ENCODE assay signal across 1 cellular context in genomic region chr2:119694470-119694993, GRCh38.
TF ChIP-seq lines count a peak whose summit lies in the region.

No MANE protein-coding gene starts in this region.

TF ChIP-seq in HepG2, 621 proteins besides CTCF, POLR2A, EP300 and RAD21 (continued from another document and continues in another):
- TF ChIP-seq ZNF253 (CRISPR knock-in tag; IDR thresholded peaks at IDR 0.05; ENCODE audit: borderline replicate concordance) (0 out of 2 replicates have a peak, but pooled peaks have one; percentile 36), POLR2AphosphoS2 (IDR thresholded peaks at IDR 0.05; ENCODE audit: low read depth, low read length) (no peak), CREBL2 (CRISPR knock-in tag; IDR thresholded peaks at IDR 0.05; ENCODE audit: borderline replicate concordance) (no peak), ZNF75D (CRISPR knock-in tag; IDR thresholded peaks at IDR 0.05; ENCODE audit: borderline replicate concordance) (no peak), MTA3 (CRISPR knock-in tag; IDR thresholded peaks at IDR 0.05) (no peak), ZFP37 (CRISPR knock-in tag; IDR thresholded peaks at IDR 0.05; ENCODE audit: borderline replicate concordance) (no peak), ZSCAN22 (CRISPR knock-in tag; IDR thresholded peaks at IDR 0.05) (no peak), STAG1 (CRISPR knock-in tag; IDR thresholded peaks at IDR 0.05) (no peak), FOXC1 (CRISPR knock-in tag; IDR thresholded peaks at IDR 0.05; ENCODE audit: borderline replicate concordance) (peak; percentile 6; the same call in 1 of the 2 replicates), BHLHE40 (IDR thresholded peaks at IDR 0.05; ENCODE audit: low read length) (no peak), HNF4A (CRISPR knock-in tag; IDR thresholded peaks at IDR 0.05) (no peak), ZNF354B (CRISPR knock-in tag; IDR thresholded peaks at IDR 0.05) (no peak), ZNF34 (CRISPR knock-in tag; IDR thresholded peaks at IDR 0.05; ENCODE audit: borderline replicate concordance) (no peak), TBX3 (IDR thresholded peaks at IDR 0.05; ENCODE audit: borderline replicate concordance) (no peak), CREM (IDR thresholded peaks at IDR 0.05) (no peak), CREM (CRISPR knock-in tag; IDR thresholded peaks at IDR 0.05) (no peak), ZNF768 (CRISPR knock-in tag; IDR thresholded peaks at IDR 0.05) (no peak), MXD3 (CRISPR knock-in tag; IDR thresholded peaks at IDR 0.05) (no peak), GFI1 (CRISPR knock-in tag; IDR thresholded peaks at IDR 0.05; ENCODE audit: borderline replicate concordance) (no peak), ZNF556 (CRISPR knock-in tag; IDR thresholded peaks at IDR 0.05; ENCODE audit: borderline replicate concordance) (no peak), PAWR (CRISPR knock-in tag; IDR thresholded peaks at IDR 0.05; ENCODE audit: borderline replicate concordance) (no peak), TFAP4 (IDR thresholded peaks at IDR 0.05; ENCODE audit: borderline replicate concordance, low read depth) (no peak), ZNF788 (CRISPR knock-in tag; IDR thresholded peaks at IDR 0.05; ENCODE audit: borderline replicate concordance) (no peak), DMTF1 (CRISPR knock-in tag; IDR thresholded peaks at IDR 0.05) (no peak), ZNF615 (CRISPR knock-in tag; IDR thresholded peaks at IDR 0.05; ENCODE audit: borderline replicate concordance) (no peak), ZNF557 (CRISPR knock-in tag; IDR thresholded peaks at IDR 0.05) (no peak), KLF16 (CRISPR knock-in tag; IDR thresholded peaks at IDR 0.05) (no peak), ZNF468 (CRISPR knock-in tag; IDR thresholded peaks at IDR 0.05) (no peak), FOSL1 (CRISPR knock-in tag; IDR thresholded peaks at IDR 0.05; ENCODE audit: borderline replicate concordance) (no peak), ZKSCAN1 (IDR thresholded peaks at IDR 0.05; ENCODE audit: low read length) (peak; percentile 33; the same call in 1 of the 2 replicates), PAF1 (CRISPR knock-in tag; IDR thresholded peaks at IDR 0.05) (no peak), RELA (CRISPR knock-in tag; IDR thresholded peaks at IDR 0.05) (no peak)
- TF ChIP-seq, protein P1, sequence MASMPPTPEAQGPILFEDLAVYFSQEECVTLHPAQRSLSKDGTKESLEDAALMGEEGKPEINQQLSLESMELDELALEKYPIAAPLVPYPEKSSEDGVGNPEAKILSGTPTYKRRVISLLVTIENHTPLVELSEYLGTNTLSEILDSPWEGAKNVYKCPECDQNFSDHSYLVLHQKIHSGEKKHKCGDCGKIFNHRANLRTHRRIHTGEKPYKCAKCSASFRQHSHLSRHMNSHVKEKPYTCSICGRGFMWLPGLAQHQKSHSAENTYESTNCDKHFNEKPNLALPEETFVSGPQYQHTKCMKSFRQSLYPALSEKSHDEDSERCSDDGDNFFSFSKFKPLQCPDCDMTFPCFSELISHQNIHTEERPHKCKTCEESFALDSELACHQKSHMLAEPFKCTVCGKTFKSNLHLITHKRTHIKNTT (CRISPR knock-in tag; IDR thresholded peaks at IDR 0.05), result no peak
- TF ChIP-seq, protein P2, sequence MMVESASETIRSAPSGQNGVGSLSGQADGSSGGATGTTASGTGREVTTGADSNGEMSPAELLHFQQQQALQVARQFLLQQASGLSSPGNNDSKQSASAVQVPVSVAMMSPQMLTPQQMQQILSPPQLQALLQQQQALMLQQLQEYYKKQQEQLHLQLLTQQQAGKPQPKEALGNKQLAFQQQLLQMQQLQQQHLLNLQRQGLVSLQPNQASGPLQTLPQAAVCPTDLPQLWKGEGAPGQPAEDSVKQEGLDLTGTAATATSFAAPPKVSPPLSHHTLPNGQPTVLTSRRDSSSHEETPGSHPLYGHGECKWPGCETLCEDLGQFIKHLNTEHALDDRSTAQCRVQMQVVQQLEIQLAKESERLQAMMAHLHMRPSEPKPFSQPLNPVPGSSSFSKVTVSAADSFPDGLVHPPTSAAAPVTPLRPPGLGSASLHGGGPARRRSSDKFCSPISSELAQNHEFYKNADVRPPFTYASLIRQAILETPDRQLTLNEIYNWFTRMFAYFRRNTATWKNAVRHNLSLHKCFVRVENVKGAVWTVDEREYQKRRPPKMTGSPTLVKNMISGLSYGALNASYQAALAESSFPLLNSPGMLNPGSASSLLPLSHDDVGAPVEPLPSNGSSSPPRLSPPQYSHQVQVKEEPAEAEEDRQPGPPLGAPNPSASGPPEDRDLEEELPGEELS (CRISPR knock-in tag; IDR thresholded peaks at IDR 0.05), result no peak
- TF ChIP-seq, protein P3, sequence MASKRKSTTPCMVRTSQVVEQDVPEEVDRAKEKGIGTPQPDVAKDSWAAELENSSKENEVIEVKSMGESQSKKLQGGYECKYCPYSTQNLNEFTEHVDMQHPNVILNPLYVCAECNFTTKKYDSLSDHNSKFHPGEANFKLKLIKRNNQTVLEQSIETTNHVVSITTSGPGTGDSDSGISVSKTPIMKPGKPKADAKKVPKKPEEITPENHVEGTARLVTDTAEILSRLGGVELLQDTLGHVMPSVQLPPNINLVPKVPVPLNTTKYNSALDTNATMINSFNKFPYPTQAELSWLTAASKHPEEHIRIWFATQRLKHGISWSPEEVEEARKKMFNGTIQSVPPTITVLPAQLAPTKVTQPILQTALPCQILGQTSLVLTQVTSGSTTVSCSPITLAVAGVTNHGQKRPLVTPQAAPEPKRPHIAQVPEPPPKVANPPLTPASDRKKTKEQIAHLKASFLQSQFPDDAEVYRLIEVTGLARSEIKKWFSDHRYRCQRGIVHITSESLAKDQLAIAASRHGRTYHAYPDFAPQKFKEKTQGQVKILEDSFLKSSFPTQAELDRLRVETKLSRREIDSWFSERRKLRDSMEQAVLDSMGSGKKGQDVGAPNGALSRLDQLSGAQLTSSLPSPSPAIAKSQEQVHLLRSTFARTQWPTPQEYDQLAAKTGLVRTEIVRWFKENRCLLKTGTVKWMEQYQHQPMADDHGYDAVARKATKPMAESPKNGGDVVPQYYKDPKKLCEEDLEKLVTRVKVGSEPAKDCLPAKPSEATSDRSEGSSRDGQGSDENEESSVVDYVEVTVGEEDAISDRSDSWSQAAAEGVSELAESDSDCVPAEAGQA (IDR thresholded peaks at IDR 0.05; ENCODE audit: low read depth), result no peak
- TF ChIP-seq, protein P3 (CRISPR knock-in tag; IDR thresholded peaks at IDR 0.05; ENCODE audit: borderline replicate concordance), result no peak
- TF ChIP-seq, protein P4, sequence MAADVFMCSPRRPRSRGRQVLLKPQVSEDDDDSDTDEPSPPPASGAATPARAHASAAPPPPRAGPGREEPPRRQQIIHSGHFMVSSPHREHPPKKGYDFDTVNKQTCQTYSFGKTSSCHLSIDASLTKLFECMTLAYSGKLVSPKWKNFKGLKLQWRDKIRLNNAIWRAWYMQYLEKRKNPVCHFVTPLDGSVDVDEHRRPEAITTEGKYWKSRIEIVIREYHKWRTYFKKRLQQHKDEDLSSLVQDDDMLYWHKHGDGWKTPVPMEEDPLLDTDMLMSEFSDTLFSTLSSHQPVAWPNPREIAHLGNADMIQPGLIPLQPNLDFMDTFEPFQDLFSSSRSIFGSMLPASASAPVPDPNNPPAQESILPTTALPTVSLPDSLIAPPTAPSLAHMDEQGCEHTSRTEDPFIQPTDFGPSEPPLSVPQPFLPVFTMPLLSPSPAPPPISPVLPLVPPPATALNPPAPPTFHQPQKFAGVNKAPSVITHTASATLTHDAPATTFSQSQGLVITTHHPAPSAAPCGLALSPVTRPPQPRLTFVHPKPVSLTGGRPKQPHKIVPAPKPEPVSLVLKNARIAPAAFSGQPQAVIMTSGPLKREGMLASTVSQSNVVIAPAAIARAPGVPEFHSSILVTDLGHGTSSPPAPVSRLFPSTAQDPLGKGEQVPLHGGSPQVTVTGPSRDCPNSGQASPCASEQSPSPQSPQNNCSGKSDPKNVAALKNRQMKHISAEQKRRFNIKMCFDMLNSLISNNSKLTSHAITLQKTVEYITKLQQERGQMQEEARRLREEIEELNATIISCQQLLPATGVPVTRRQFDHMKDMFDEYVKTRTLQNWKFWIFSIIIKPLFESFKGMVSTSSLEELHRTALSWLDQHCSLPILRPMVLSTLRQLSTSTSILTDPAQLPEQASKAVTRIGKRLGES (CRISPR knock-in tag; IDR thresholded peaks at IDR 0.05; ENCODE audit: borderline replicate concordance), result no peak
- TF ChIP-seq, protein P5, sequence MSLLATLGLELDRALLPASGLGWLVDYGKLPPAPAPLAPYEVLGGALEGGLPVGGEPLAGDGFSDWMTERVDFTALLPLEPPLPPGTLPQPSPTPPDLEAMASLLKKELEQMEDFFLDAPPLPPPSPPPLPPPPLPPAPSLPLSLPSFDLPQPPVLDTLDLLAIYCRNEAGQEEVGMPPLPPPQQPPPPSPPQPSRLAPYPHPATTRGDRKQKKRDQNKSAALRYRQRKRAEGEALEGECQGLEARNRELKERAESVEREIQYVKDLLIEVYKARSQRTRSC (CRISPR knock-in tag; IDR thresholded peaks at IDR 0.05; ENCODE audit: low read depth), result no peak
- TF ChIP-seq, protein P6, sequence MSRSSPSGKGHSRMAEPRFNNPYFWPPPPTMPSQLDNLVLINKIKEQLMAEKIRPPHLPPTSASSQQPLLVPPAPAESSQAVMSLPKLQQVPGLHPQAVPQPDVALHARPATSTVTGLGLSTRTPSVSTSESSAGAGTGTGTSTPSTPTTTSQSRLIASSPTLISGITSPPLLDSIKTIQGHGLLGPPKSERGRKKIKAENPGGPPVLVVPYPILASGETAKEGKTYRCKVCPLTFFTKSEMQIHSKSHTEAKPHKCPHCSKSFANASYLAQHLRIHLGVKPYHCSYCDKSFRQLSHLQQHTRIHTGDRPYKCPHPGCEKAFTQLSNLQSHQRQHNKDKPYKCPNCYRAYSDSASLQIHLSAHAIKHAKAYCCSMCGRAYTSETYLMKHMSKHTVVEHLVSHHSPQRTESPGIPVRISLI (CRISPR knock-in tag; IDR thresholded peaks at IDR 0.05; ENCODE audit: borderline replicate concordance), result no peak
- TF ChIP-seq, protein P7, sequence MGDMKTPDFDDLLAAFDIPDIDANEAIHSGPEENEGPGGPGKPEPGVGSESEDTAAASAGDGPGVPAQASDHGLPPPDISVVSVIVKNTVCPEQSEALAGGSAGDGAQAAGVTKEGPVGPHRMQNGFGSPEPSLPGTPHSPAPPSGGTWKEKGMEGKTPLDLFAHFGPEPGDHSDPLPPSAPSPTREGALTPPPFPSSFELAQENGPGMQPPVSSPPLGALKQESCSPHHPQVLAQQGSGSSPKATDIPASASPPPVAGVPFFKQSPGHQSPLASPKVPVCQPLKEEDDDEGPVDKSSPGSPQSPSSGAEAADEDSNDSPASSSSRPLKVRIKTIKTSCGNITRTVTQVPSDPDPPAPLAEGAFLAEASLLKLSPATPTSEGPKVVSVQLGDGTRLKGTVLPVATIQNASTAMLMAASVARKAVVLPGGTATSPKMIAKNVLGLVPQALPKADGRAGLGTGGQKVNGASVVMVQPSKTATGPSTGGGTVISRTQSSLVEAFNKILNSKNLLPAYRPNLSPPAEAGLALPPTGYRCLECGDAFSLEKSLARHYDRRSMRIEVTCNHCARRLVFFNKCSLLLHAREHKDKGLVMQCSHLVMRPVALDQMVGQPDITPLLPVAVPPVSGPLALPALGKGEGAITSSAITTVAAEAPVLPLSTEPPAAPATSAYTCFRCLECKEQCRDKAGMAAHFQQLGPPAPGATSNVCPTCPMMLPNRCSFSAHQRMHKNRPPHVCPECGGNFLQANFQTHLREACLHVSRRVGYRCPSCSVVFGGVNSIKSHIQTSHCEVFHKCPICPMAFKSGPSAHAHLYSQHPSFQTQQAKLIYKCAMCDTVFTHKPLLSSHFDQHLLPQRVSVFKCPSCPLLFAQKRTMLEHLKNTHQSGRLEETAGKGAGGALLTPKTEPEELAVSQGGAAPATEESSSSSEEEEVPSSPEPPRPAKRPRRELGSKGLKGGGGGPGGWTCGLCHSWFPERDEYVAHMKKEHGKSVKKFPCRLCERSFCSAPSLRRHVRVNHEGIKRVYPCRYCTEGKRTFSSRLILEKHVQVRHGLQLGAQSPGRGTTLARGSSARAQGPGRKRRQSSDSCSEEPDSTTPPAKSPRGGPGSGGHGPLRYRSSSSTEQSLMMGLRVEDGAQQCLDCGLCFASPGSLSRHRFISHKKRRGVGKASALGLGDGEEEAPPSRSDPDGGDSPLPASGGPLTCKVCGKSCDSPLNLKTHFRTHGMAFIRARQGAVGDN (CRISPR knock-in tag; IDR thresholded peaks at IDR 0.05), result peak; percentile 54
